ENCODE assay signal across 9 cellular contexts in genomic region chr17:78911539-78911938, GRCh38. TPM values are rescaled to one million over a fixed set of nuclear protein-coding genes. Genes with fewer than 3 reads are reported as not detected.
DNase-seq lines count a peak whose midpoint lies in the region; ATAC-seq and TF ChIP-seq lines count a peak whose summit lies in the region.
"Not testable (repeated sequence)": the region's sequence is repeated elsewhere in the genome, so short reads cannot be mapped to it uniquely, and the experiment has no call there.
"Had no signal": no experiment of that assay in that cellular context is flagged by ENCODE, and none has a peak within 500 bp of the region (broad histone marks: within the 10 kb centered on the region; RNA-seq: fewer than 3 reads in every experiment).

No MANE protein-coding gene starts in this region.

- not testable (repeated sequence) for H3K9me3 ChIP-seq in adrenal gland (replicated peaks in 1 of 3); esophagus muscularis mucosa; neutrophil; subcutaneous abdominal adipose tissue (ENCODE audit: control insufficient read depth in 5 of 5, low read length in 5 of 5); upper lobe of right lung

- TF ChIP-seq EP300 in esophagus muscularis mucosa (IDR thresholded peaks at IDR 0.05), result not testable (repeated sequence)

- H3K27me3 ChIP-seq in HL-60 (ENCODE audit: insufficient read depth, poor library complexity, severe bottlenecking); adrenal gland; esophagus muscularis mucosa; layer of hippocampus (ENCODE audit: control insufficient read depth, insufficient read depth, low read length); neutrophil; subcutaneous abdominal adipose tissue (ENCODE audit: control insufficient read depth in 5 of 5, insufficient read depth in 4 of 5, low read length in 5 of 5); upper lobe of right lung: not testable (repeated sequence)

- WGBS in adrenal gland, 4 donors, result 80 to 90% (median 85%) methylated on average over 7 of the region's 7 CpGs
- 80% methylated on average over 7 of the region's 7 CpGs for WGBS in esophagus muscularis mucosa

- H3K4me1 ChIP-seq in adrenal gland (replicated peaks in 1 of 2) (peaks cover 35 to 50% of the 10 kb centered on the region in 2 donors), esophagus muscularis mucosa (peaks cover 30 to 98% (median 84%) of the 10 kb centered on the region in 4 donors), neutrophil (ENCODE audit: control insufficient read depth in 1 of 2, insufficient read depth in 1 of 2, low read depth in 1 of 2, low read length in 1 of 2) (peaks cover 78 to 80% of the 10 kb centered on the region in 2 experiments), subcutaneous abdominal adipose tissue (ENCODE audit: control insufficient read depth in 5 of 5, insufficient read depth in 5 of 5, low read length in 5 of 5) (peaks cover 17 to 68% (median 58%) of the 10 kb centered on the region in 5 donors), upper lobe of right lung (peaks cover 30% of the 10 kb centered on the region)

- H3K27ac ChIP-seq in HL-60 (replicated peaks) (peak overlapping the region; percentile 42), adrenal gland (peak overlapping the region; percentile 23 to 90 (median 71)), esophagus muscularis mucosa (replicated peaks in 1 of 4) (peak overlapping the region in 3 of 4 donors; percentile 11 to 25 (median 23)), layer of hippocampus (ENCODE audit: low read depth, low read length) (peak overlapping the region; percentile 18), neutrophil (peak overlapping the region; percentile 99), subcutaneous abdominal adipose tissue (ENCODE audit: low read depth, low read length) (peak overlapping the region; percentile 62), upper lobe of right lung (peak overlapping the region; percentile 47)

- H3K36me3 ChIP-seq in adrenal gland (replicated peaks in 1 of 2); esophagus muscularis mucosa; neutrophil; subcutaneous abdominal adipose tissue (ENCODE audit: control insufficient read depth in 5 of 5, insufficient read depth in 5 of 5, low read length in 5 of 5); upper lobe of right lung: not testable (repeated sequence)

- TF ChIP-seq CTCF in HL-60 (IDR thresholded peaks at IDR 0.05; ENCODE audit: insufficient read depth, low read length); adrenal gland (IDR thresholded peaks at IDR 0.05); esophagus muscularis mucosa (IDR thresholded peaks at IDR 0.05); neutrophil (IDR thresholded peaks at IDR 0.05); upper lobe of right lung (IDR thresholded peaks at IDR 0.05): not testable (repeated sequence)

- not testable (repeated sequence) for H3K4me3 ChIP-seq in HL-60 (replicated peaks; ENCODE audit: insufficient read depth, low read length); adrenal gland; esophagus muscularis mucosa; subcutaneous abdominal adipose tissue (ENCODE audit: low read depth in 1 of 5, low read length in 5 of 5); upper lobe of right lung
- peak overlapping the region; percentile 39 to 73 for H3K4me3 ChIP-seq in neutrophil (ENCODE audit: low read depth in 1 of 2, low read length in 1 of 2)

- intact Hi-C loops in adrenal gland (cut with DNase I); esophagus muscularis mucosa (cut with DNase I); upper lobe of right lung (cut with DNase I): not testable (repeated sequence)

- ATAC-seq in upper lobe of right lung, result not testable (repeated sequence)

- not testable (repeated sequence) for H3K9ac ChIP-seq in subcutaneous abdominal adipose tissue (ENCODE audit: low read length in 5 of 5)

- TF ChIP-seq POLR2A in adrenal gland (IDR thresholded peaks at IDR 0.05); esophagus muscularis mucosa (IDR thresholded peaks at IDR 0.05; ENCODE audit: low read depth): not testable (repeated sequence)

- DNase-seq in HL-60 (ENCODE audit: low read depth in 1 of 2, low spot score in 1 of 2); adrenal gland; esophagus muscularis mucosa (ENCODE audit: extremely low spot score); upper lobe of right lung: not testable (repeated sequence)

RNA-seq across cellular contexts. Expression of gene CEP295NL, which starts 8.5 kb away (rescaled TPM):
- total RNA-seq in adrenal gland, result 1 to 10 TPM in 5 of 8 donors, under 1 TPM in 3; 0.18 to 5.1 (median 1.5) TPM
- 1 to 10 TPM in 1 of 3 donors, under 1 TPM in 2; 0.07 to 3.7 (median 0.13) TPM for polyA plus RNA-seq in adrenal gland
- total RNA-seq in esophagus muscularis mucosa, result 1 to 10 TPM in 3 of 4 donors, under 1 TPM in 1; 0.78 to 6.6 (median 2.3) TPM
- total RNA-seq in upper lobe of right lung, result 4.2 TPM
- total RNA-seq: H4 had no signal
- polyA plus RNA-seq: CD4-positive, alpha-beta memory T cell had no signal

RNA-seq across cellular contexts. Expression of gene TIMP2, which starts 13.6 kb away (rescaled TPM):
- 100 to 1,000 TPM; 112 to 275 (median 219) TPM for total RNA-seq in adrenal gland
- 100 to 1,000 TPM in 1 of 3 donors, 10 to 100 TPM in 2; 50.8 to 153 (median 55.9) TPM for polyA plus RNA-seq in adrenal gland
- 100 to 1,000 TPM; 177 to 315 (median 229) TPM for total RNA-seq in esophagus muscularis mucosa
- 318 TPM for total RNA-seq in upper lobe of right lung

Comparison
In these comparisons a context has a peak if more than half of its experiments do, and no peak if none do; other contexts are left out.
1. H3K27ac ChIP-seq: peak in every context shown above with its lines; median percentile 99 in neutrophil; 71 in adrenal gland; 62 in subcutaneous abdominal adipose tissue; 47 in upper lobe of right lung; 42 in HL-60; 23 in esophagus muscularis mucosa; 18 in layer of hippocampus.